Comparison of ENCODE assay signal across 24 cellular contexts in the genomic region with DNA sequence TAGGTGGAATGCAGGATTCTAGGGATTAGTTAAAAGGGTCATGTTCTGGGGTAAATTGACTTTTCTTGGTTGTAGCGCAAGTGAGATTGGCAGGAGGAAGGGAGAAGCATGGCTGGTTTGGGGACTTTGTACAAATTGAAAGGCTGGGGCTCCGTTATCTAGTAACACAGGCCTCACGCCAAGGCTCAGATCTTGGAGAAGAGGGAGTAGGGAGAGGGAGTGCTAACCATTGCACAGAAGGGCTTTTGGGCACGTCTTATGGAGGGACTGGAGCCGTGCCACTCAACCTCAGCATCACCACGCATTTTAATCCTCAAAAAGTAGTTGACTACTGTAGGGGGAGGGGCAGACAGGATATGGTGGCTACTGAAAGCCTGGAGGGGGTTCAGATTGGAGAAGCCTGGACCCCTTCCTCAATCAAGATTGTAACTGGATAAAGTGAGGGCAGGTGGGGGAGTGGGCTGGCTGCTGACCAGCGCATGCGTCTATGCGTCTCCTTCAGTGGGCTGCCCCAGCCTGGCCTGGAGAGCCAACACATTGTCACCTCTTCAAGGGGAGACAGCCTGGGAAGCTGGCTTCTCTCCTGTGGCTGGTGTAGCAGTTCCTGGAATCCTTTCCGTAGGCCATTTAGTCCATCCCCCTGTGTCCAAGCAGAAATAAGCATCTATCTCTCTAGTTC. TPM values are rescaled to one million over a fixed set of nuclear protein-coding genes. Genes with fewer than 3 reads are reported as not detected.
A peak's percentile ranks its signal among the peaks of the same experiment; 100 is the strongest.
DNase-seq lines count a peak whose midpoint lies in the region; ATAC-seq and TF ChIP-seq lines count a peak whose summit lies in the region.
"Had no signal": no experiment of that assay in that cellular context is flagged by ENCODE, and none has a peak within 500 bp of the region (broad histone marks: within the 10 kb centered on the region; RNA-seq: fewer than 3 reads in every experiment).

No MANE protein-coding gene starts in this region.

- TF ChIP-seq POLR2A in gastroesophageal sphincter (IDR thresholded peaks at IDR 0.05): no peak
- TF ChIP-seq POLR2A in suprapubic skin (IDR thresholded peaks at IDR 0.05): no peak

- no peaks in the 10 kb centered on the region for H3K9me3 Mint-ChIP-seq in osteocyte (ENCODE audit: unreplicated experiment)
- H3K9me3 Mint-ChIP-seq: endodermal cell, memory B cell had no signal

- TF ChIP-seq CTCF in ascending aorta (IDR thresholded peaks at IDR 0.05): no peak
- no peak for TF ChIP-seq CTCF in gastroesophageal sphincter (IDR thresholded peaks at IDR 0.05)
- no peak for TF ChIP-seq CTCF in osteocyte (IDR thresholded peaks at IDR 0.05)
- TF ChIP-seq CTCF in suprapubic skin (IDR thresholded peaks at IDR 0.05): no peak

- no peak for ATAC-seq in gastroesophageal sphincter
- ATAC-seq: sciatic nerve had no signal

- H3F3A ChIP-seq in GM23248 (ENCODE audit: insufficient read depth): peaks cover 22% of the 10 kb centered on the region

- no peak overlapping the region for H3K9ac ChIP-seq in GM23248

- intact Hi-C loops in ascending aorta (cut with DNase I): loop anchor here (5.0 kb wide), 2 partner anchors 486 to 1031 kb away; no protein-coding TSS in a partner anchor

- in situ Hi-C loops in GM23248 (cut with MboI): no loop called here

- H3K27me3 ChIP-seq in ascending aorta (no peaks in the 10 kb centered on the region), gastroesophageal sphincter (no peaks in the 10 kb centered on the region), suprapubic skin (no peaks in the 10 kb centered on the region), GM23248 (replicated peaks; ENCODE audit: insufficient read depth) (no peaks in the 10 kb centered on the region)

- H3K4me1 Mint-ChIP-seq in osteocyte (ENCODE audit: unreplicated experiment): peaks cover 55% of the 10 kb centered on the region
- H3K4me1 Mint-ChIP-seq: memory B cell had no signal

- H3K4me1 ChIP-seq in ascending aorta (peaks cover 10 to 66% of the 10 kb centered on the region in 2 donors), gastroesophageal sphincter (peaks cover 7 to 73% (median 41%) of the 10 kb centered on the region in 3 donors), suprapubic skin (peaks cover 40% of the 10 kb centered on the region), GM23248 (ENCODE audit: insufficient read depth) (peaks cover 17% of the 10 kb centered on the region)

- no peak overlapping the region for H3K4me3 ChIP-seq in ascending aorta
- no peak overlapping the region for H3K4me3 ChIP-seq in gastroesophageal sphincter
- no peak overlapping the region for H3K4me3 ChIP-seq in suprapubic skin
- no peak overlapping the region for H3K4me3 ChIP-seq in GM23248
- H3K4me3 ChIP-seq: SK-N-MC had no signal

- WGBS in gastroesophageal sphincter (ENCODE audit: low coverage in 1 of 2), 2 donors: 71 to 72% methylated on average over 6 to 9 of the region's 10 CpGs
- 84% methylated on average over 10 of the region's 10 CpGs for WGBS in suprapubic skin
- 83 to 84% methylated on average over 10 of the region's 10 CpGs for WGBS in GM23248 (ENCODE audit: low coverage in 1 of 2, low lambda C conversion rate in 2 of 2, missing lambda C conversion rate in 2 of 2), 2 experiments

- DNase-seq in ascending aorta (ENCODE audit: low spot score in 2 of 2) (peak in 1 of 2 donors; percentile 61), osteocyte (ENCODE audit: extremely low spot score, unreplicated experiment) (no peak), suprapubic skin (ENCODE audit: low spot score in 2 of 2) (no peak), NCI-H69 (lab: John Stamatoyannopoulos, UW) (no peak), GM23248 (no peak), AML-193 (lab: John Stamatoyannopoulos, UW) (no peak)
- no peak for DNase-seq in stimulated activated CD4-positive, alpha-beta T cell treated with anti-CD3 and anti-CD28 coated beads, Interleukin-1b, Interleukin-23, amount 100 ng/mL, for 48 hours
- DNase-seq: activated CD4-positive, alpha-beta T cell treated with anti-CD3 and anti-CD28 coated beads for 48 hours; activated naive CD4-positive, alpha-beta T cell; activated T-cell treated with anti-CD3 and anti-CD28 coated beads, Interleukin-2, amount 50 U/mL, for 48 hours; Calu3; endodermal cell; Kasumi-1; kidney; naive B cell; NCI-H1694 treated with DMSO at 0.1 percent for 48 hours; NCI-H2171; occipital lobe had no signal

- peaks cover 29 to 39% of the 10 kb centered on the region in 2 donors for H3K36me3 ChIP-seq in ascending aorta
- peaks cover 0 to 59% of the 10 kb centered on the region in 2 donors for H3K36me3 ChIP-seq in gastroesophageal sphincter
- H3K36me3 ChIP-seq in suprapubic skin: peaks cover 24% of the 10 kb centered on the region
- no peaks in the 10 kb centered on the region for H3K36me3 ChIP-seq in GM23248 (ENCODE audit: low read depth)

- H3K27me3 Mint-ChIP-seq in osteocyte (ENCODE audit: unreplicated experiment): no peaks in the 10 kb centered on the region

- peak overlapping the region; percentile 87 to 93 for H3K27ac ChIP-seq in ascending aorta
- peak overlapping the region; percentile 27 to 93 (median 82) for H3K27ac ChIP-seq in gastroesophageal sphincter
- peak overlapping the region; percentile 63 for H3K27ac ChIP-seq in suprapubic skin
- H3K27ac ChIP-seq in GM23248: no peak overlapping the region
- H3K27ac ChIP-seq: SK-N-MC had no signal

- TF ChIP-seq EP300 in gastroesophageal sphincter (IDR thresholded peaks at IDR 0.05): no peak
- no peak for TF ChIP-seq EP300 in suprapubic skin (IDR thresholded peaks at IDR 0.05)

- no peaks in the 10 kb centered on the region for H3K9me2 ChIP-seq in GM23248 (ENCODE audit: insufficient read depth)

- no peak overlapping the region for H3K4me3 Mint-ChIP-seq in osteocyte (ENCODE audit: unreplicated experiment)
- H3K4me3 Mint-ChIP-seq: endodermal cell, memory B cell, naive B cell had no signal

- H3K4me2 ChIP-seq in GM23248 (ENCODE audit: unreplicated experiment): no peak overlapping the region

- peak overlapping the region; percentile 48 for H3K27ac Mint-ChIP-seq in osteocyte (ENCODE audit: unreplicated experiment)
- H3K27ac Mint-ChIP-seq: endodermal cell, memory B cell, naive B cell had no signal

- H3K36me3 Mint-ChIP-seq in osteocyte (ENCODE audit: unreplicated experiment): peaks cover 81% of the 10 kb centered on the region
- H3K36me3 Mint-ChIP-seq: memory B cell, naive B cell had no signal

- H3K9me3 ChIP-seq in ascending aorta: no peaks in the 10 kb centered on the region
- no peaks in the 10 kb centered on the region for H3K9me3 ChIP-seq in gastroesophageal sphincter
- H3K9me3 ChIP-seq in suprapubic skin: no peaks in the 10 kb centered on the region
- H3K9me3 ChIP-seq in GM23248 (ENCODE audit: low read depth): no peaks in the 10 kb centered on the region

- no peaks in the 10 kb centered on the region for H3K79me2 ChIP-seq in GM23248 (ENCODE audit: insufficient read depth)

- no peaks in the 10 kb centered on the region for H4K20me1 ChIP-seq in GM23248 (ENCODE audit: insufficient read depth)

- no peak overlapping the region for H2AFZ ChIP-seq in GM23248

RNA-seq across cellular contexts. Expression of gene IGFBP5, which starts 14.3 kb away (rescaled TPM):
- total RNA-seq in ascending aorta (1,280 TPM), gastroesophageal sphincter (1,000 to 10,000 TPM in 1 of 4 donors, 100 to 1,000 TPM in 3; 313 to 1,402 (median 682) TPM), osteocyte (1,145 and 1,383 TPM in 2 replicates), suprapubic skin (100 to 1,000 TPM in 3 of 4 donors, 10 to 100 TPM in 1; 79.1 to 424 (median 163) TPM)
- total RNA-seq in GM23248 (2014; rRNA removed; shearing (Covaris generic)): 117 TPM in 2 replicates
- 37.9 and 39.8 TPM in 2 replicates for polyA plus RNA-seq in GM23248 (2016; fragmentation: Nextera tagmentation; extraction: Ambion mirVana)
- total RNA-seq: activated CD8-positive, alpha-beta memory T cell treated with anti-CD3 and anti-CD28 coated beads for 36 hours; T-helper 2 cell treated with Interferon-gamma antibody and Interleukin-4, amounts not matched to agents 100 ng/mL and 5 ng/mL, for 36 hours had no signal

RNA-seq across cellular contexts. Expression of gene IGFBP2, which starts 47.9 kb away (rescaled TPM):
- total RNA-seq in ascending aorta (1,691 TPM), gastroesophageal sphincter (100 to 1,000 TPM; 137 to 449 (median 301) TPM), osteocyte (2,796 and 2,855 TPM in 2 replicates), suprapubic skin (10 to 100 TPM in 3 of 4 donors, 1 to 10 TPM in 1; 7.5 to 28.3 (median 18.7) TPM)
- total RNA-seq in GM23248 (2014; rRNA removed; shearing (Covaris generic)): 24.0 and 40.1 TPM in 2 replicates
- 5.6 and 12.6 TPM in 2 replicates for polyA plus RNA-seq in GM23248 (2016; fragmentation: Nextera tagmentation; extraction: Ambion mirVana)
